8 cellular contexts compared by ENCODE assay signal in the genomic region with DNA sequence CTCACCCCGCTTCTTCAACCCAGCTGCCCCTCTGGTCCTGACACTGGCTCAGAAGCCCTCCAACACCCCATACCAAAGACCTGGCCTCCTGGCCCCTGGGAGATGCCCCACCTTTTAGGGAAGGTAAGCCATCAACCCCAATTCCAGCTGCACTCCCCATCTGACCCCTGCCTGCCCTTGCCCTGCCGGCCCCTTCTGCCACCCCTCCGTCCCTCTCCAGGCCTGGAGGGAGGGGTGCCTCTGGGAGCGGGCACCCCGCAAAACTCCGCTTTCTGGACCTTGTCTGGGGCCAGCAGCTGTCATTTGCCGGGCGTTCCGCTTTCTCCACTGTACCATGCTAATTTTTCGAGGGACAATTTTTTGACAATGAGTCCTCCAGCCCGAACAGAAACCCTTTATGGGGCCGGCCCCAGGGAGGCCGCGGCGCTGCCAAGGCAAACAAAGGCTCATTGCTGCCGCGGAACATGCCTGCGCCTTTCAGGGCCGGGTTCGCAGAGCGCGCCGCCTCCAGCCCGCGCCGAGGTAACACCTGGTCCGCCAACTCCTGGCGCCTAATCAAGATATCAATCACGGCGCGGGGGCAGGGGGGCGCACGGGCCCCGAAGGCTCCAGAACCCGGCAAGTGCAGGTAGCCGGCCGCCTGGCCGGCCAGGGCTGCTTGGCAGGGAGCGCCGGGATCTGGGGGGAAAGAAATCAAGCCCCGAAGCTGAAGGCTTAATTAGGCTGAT.
DNase-seq lines count a peak whose midpoint lies in the region; ATAC-seq, FAIRE-seq and TF ChIP-seq lines count a peak whose summit lies in the region.

No MANE protein-coding gene starts in this region.

- TF ChIP-seq POLR2A in upper lobe of left lung (IDR thresholded peaks at IDR 0.05): peak in 1 of 4 donors; percentile 26
- no peak for TF ChIP-seq POLR2A in GM12892 (IDR thresholded peaks at IDR 0.05; ENCODE audit: low read depth, low read length)

- no peak for TF ChIP-seq EP300 in upper lobe of left lung (IDR thresholded peaks at IDR 0.05)

- no peak for TF ChIP-seq CTCF in AG10803 (conservative IDR thresholded peaks at IDR 0.05; ENCODE audit: low read length)
- TF ChIP-seq CTCF in lung (IDR thresholded peaks at IDR 0.05; ENCODE audit: control extremely low read depth, extremely low read depth): no peak
- no peak for TF ChIP-seq CTCF in upper lobe of left lung (IDR thresholded peaks at IDR 0.05)
- TF ChIP-seq CTCF in HFFc6 (IDR thresholded peaks at IDR 0.05): no peak

- peaks cover 4% of the 10 kb centered on the region for H3K4me1 Mint-ChIP-seq in HFFc6 (ENCODE audit: low read depth)

- no peak for FAIRE-seq in GM12892 (lab: Jason Lieb, UNC)

- DNase-seq in AG10803 (ENCODE audit: low read depth) (peak; percentile 20), NCI-H2081 (lab: John Stamatoyannopoulos, UW) (peak; percentile 86 to 95), lung (ENCODE audit: low spot score) (peak; percentile 51), upper lobe of left lung (peak; percentile 66 to 91), HFFc6 (no peak), GM12892 (ENCODE audit: insufficient read length) (no peak), kidney glomerular epithelial cell (lab: John Stamatoyannopoulos, UW) (no peak)

- H3K4me3 Mint-ChIP-seq in HFFc6: no peak overlapping the region

- no peaks in the 10 kb centered on the region for H3K36me3 Mint-ChIP-seq in HFFc6 (ENCODE audit: low read depth)

- peaks cover 33% of the 10 kb centered on the region for H3K27me3 Mint-ChIP-seq in HFFc6 (ENCODE audit: insufficient read depth)

- 4 to 7% methylated on average over 41 of the region's 41 CpGs for whole genome bisulfite sequencing in lung, 2 donors
- WGBS in upper lobe of left lung, 2 donors: 4 to 8% methylated on average over 24 to 27 of the region's 41 CpGs

- no peaks in the 10 kb centered on the region for H3K9me3 Mint-ChIP-seq in HFFc6

- H3K9me3 ChIP-seq in duodenal mucosa (ENCODE audit: control insufficient read depth in 1 of 2, low read length in 2 of 2) (no peaks in the 10 kb centered on the region), lung (ENCODE audit: control insufficient read depth in 2 of 2, insufficient read depth in 1 of 2, low read length in 1 of 2) (no peaks in the 10 kb centered on the region), upper lobe of left lung (no peaks in the 10 kb centered on the region)

- no peak overlapping the region for H3K9ac ChIP-seq in duodenal mucosa (ENCODE audit: low read depth in 1 of 2, low read length in 2 of 2)

- peak overlapping the region; percentile 17 for H3K4me3 ChIP-seq in AG10803 (ENCODE audit: low read length)
- H3K4me3 ChIP-seq in duodenal mucosa (ENCODE audit: low read depth in 1 of 2, low read length in 2 of 2): peak overlapping the region; percentile 50 to 76
- H3K4me3 ChIP-seq in lung: no peak overlapping the region
- H3K4me3 ChIP-seq in upper lobe of left lung: peak overlapping the region; percentile 6 to 43 (median 34)

- H3K27ac ChIP-seq in duodenal mucosa (ENCODE audit: low read depth, low read length): no peak overlapping the region
- peak overlapping the region in 1 of 2 donors; percentile 76 for H3K27ac ChIP-seq in lung (ENCODE audit: low read depth in 1 of 2, low read length in 1 of 2)
- H3K27ac ChIP-seq in upper lobe of left lung: peak overlapping the region in 3 of 4 donors; percentile 41 to 83 (median 74)

- H3K4me1 ChIP-seq in duodenal mucosa (ENCODE audit: control insufficient read depth in 1 of 2, insufficient read depth in 2 of 2, low read length in 2 of 2) (peaks cover 4 to 9% of the 10 kb centered on the region in 2 donors), lung (ENCODE audit: control insufficient read depth in 2 of 2, insufficient read depth in 2 of 2, low read length in 2 of 2) (peaks cover 0 to 11% of the 10 kb centered on the region in 2 donors), upper lobe of left lung (peaks cover 10 to 17% (median 14%) of the 10 kb centered on the region in 4 donors)

- no peaks in the 10 kb centered on the region for H3K36me3 ChIP-seq in duodenal mucosa (ENCODE audit: control insufficient read depth in 1 of 2, insufficient read depth in 2 of 2, low read length in 2 of 2)
- H3K36me3 ChIP-seq in lung (ENCODE audit: control insufficient read depth in 2 of 2, insufficient read depth in 2 of 2, low read length in 2 of 2): no peaks in the 10 kb centered on the region
- no peaks in the 10 kb centered on the region for H3K36me3 ChIP-seq in upper lobe of left lung

- H3K27ac Mint-ChIP-seq in HFFc6: no peak overlapping the region

- H3K27me3 ChIP-seq in duodenal mucosa (ENCODE audit: control insufficient read depth in 1 of 2, insufficient read depth in 2 of 2, low read length in 2 of 2) (peaks cover 19 to 33% of the 10 kb centered on the region in 2 donors), lung (ENCODE audit: control insufficient read depth, insufficient read depth) (no peaks in the 10 kb centered on the region), upper lobe of left lung (peaks cover 0 to 18% (median 4%) of the 10 kb centered on the region in 4 donors)

- ATAC-seq in lung (ENCODE audit: insufficient read depth, low FRiP score): peak; percentile 76
- peak; percentile 52 to 70 for ATAC-seq in upper lobe of left lung (ENCODE audit: low FRiP score in 2 of 2)

Comparison
In these comparisons a context has a peak if more than half of its experiments do, and no peak if none do; other contexts are left out.
1. DNase-seq: peak in AG10803 (single experiment), NCI-H2081 (2 of 2), lung (single experiment) and upper lobe of left lung (2 of 2); none in HFFc6 (single experiment), GM12892 (single experiment) and kidney glomerular epithelial cell (single experiment).